ENCODE assay signal across 25 cellular contexts in genomic region chr3:178805746-178806145, GRCh38.
A peak's percentile ranks its signal among the peaks of the same experiment; 100 is the strongest.
DNase-seq lines count a peak whose midpoint lies in the region; ATAC-seq and TF ChIP-seq lines count a peak whose summit lies in the region.
"Had no signal": no experiment of that assay in that cellular context is flagged by ENCODE, and none has a peak within 500 bp of the region (broad histone marks: within the 10 kb centered on the region; RNA-seq: fewer than 3 reads in every experiment).

No MANE protein-coding gene starts in this region.

- H3K4me3 Mint-ChIP-seq in H9 = no peak overlapping the region
- H3K4me3 Mint-ChIP-seq in WTC11 = no peak overlapping the region
- H3K4me3 Mint-ChIP-seq: CD14-positive monocyte; CD4-positive, alpha-beta memory T cell; CD4-positive, CD25-positive, alpha-beta regulatory T cell; CD8-positive, alpha-beta memory T cell had no signal

- no peak overlapping the region for H3K27ac Mint-ChIP-seq in H9
- no peak overlapping the region for H3K27ac Mint-ChIP-seq in WTC11
- H3K27ac Mint-ChIP-seq: CD14-positive monocyte; CD4-positive, alpha-beta memory T cell; CD4-positive, CD25-positive, alpha-beta regulatory T cell; CD8-positive, alpha-beta memory T cell had no signal

- H3T11ph ChIP-seq in H9 (ENCODE audit: low read length) = no peak overlapping the region

- H2AFZ ChIP-seq in H9 (ENCODE audit: low read length) (no peak overlapping the region), trophoblast cell (ENCODE audit: insufficient read depth, low read length, poor library complexity) (no peak overlapping the region)

- peaks cover 8 to 14% of the 10 kb centered on the region in 2 experiments for H3K4me1 Mint-ChIP-seq in H9
- H3K4me1 Mint-ChIP-seq in WTC11 = peaks cover 22% of the 10 kb centered on the region
- H3K4me1 Mint-ChIP-seq: CD14-positive monocyte; CD4-positive, alpha-beta memory T cell; CD4-positive, CD25-positive, alpha-beta regulatory T cell; CD8-positive, alpha-beta memory T cell had no signal

- no peak overlapping the region for H3K56ac ChIP-seq in H9 (ENCODE audit: insufficient read length, low read depth, low read length)

- POLR2A ChIA-PET in WTC11 (lab: Charles Lee) = no interaction called here

- no peak overlapping the region for H4K12ac ChIP-seq in trophoblast cell (ENCODE audit: low read depth, low read length)

- no peaks in the 10 kb centered on the region for H3K36me3 ChIP-seq in trophoblast cell (ENCODE audit: control insufficient read depth in 1 of 2, insufficient read depth in 2 of 2, low read length in 2 of 2)
- no peaks in the 10 kb centered on the region for H3K36me3 ChIP-seq in effector memory CD4-positive, alpha-beta T cell (ENCODE audit: control insufficient read depth, insufficient read depth, low read length)
- H3K36me3 ChIP-seq: BE2C, BLaER1 had no signal

- no peaks in the 10 kb centered on the region for H3K27me3 ChIP-seq in H9 (ENCODE audit: insufficient read depth, low read length)
- no peaks in the 10 kb centered on the region for H3K27me3 ChIP-seq in trophoblast cell (ENCODE audit: insufficient read depth, low read length)
- H3K27me3 ChIP-seq in effector memory CD4-positive, alpha-beta T cell (replicated peaks; ENCODE audit: control insufficient read depth, insufficient read depth, low read length, poor library complexity, severe bottlenecking) = no peaks in the 10 kb centered on the region
- H3K27me3 ChIP-seq: BE2C, BLaER1 had no signal

- H3K36me3 Mint-ChIP-seq in H9 (ENCODE audit: insufficient read depth in 1 of 3, low read depth in 3 of 3) = no peaks in the 10 kb centered on the region
- H3K36me3 Mint-ChIP-seq in WTC11 = no peaks in the 10 kb centered on the region
- H3K36me3 Mint-ChIP-seq: CD14-positive monocyte; CD4-positive, alpha-beta memory T cell; CD4-positive, CD25-positive, alpha-beta regulatory T cell; CD8-positive, alpha-beta memory T cell had no signal

- CTCF ChIA-PET in WTC11 (lab: Charles Lee) = no interaction called here

- no CpG with 5 or more reads among the region's 7 CpGs for WGBS in H9 (ENCODE audit: extremely low coverage, insufficient read length, low lambda C conversion rate)
- no CpG with 5 or more reads among the region's 7 CpGs for WGBS in trophoblast cell (ENCODE audit: extremely low coverage, insufficient coverage, insufficient read length)

- H3K79me1 ChIP-seq in H9 (ENCODE audit: insufficient read depth, low read depth, low read length, poor library complexity, severe bottlenecking) (no peaks in the 10 kb centered on the region), trophoblast cell (ENCODE audit: low read length) (no peaks in the 10 kb centered on the region)

- H3K9me3 Mint-ChIP-seq in H9 = no peaks in the 10 kb centered on the region
- H3K9me3 Mint-ChIP-seq in WTC11 = no peaks in the 10 kb centered on the region
- H3K9me3 Mint-ChIP-seq: CD14-positive monocyte; CD4-positive, alpha-beta memory T cell had no signal

- H3K79me2 ChIP-seq in H9 (ENCODE audit: insufficient read depth, low read length) (no peaks in the 10 kb centered on the region; the same call in 1 of the 2 replicates), trophoblast cell (ENCODE audit: control insufficient read depth, insufficient read depth, low read length, poor library complexity) (no peaks in the 10 kb centered on the region)

- peak overlapping the region; percentile 69 for H3K23ac ChIP-seq in H9 (ENCODE audit: insufficient read length, low read depth, low read length)
- peak overlapping the region; percentile 57 for H3K23ac ChIP-seq in trophoblast cell (ENCODE audit: low read length)

- H4K8ac ChIP-seq in H9 (replicated peaks; ENCODE audit: insufficient read length, low read depth, low read length) (no peak overlapping the region), trophoblast cell (ENCODE audit: low read depth, low read length) (no peak overlapping the region)

- DNase-seq in H9 (no peak), NCI-H82 (lab: John Stamatoyannopoulos, UW) (peak; percentile 72), WTC11 (ENCODE audit: low spot score) (no peak), trophoblast cell (no peak), 8988T (no peak), NCI-H2196 treated with DMSO at 0.1 percent for 48 hours (lab: John Stamatoyannopoulos, UW; ENCODE audit: unreplicated experiment) (no peak)
- DNase-seq in effector memory CD4-positive, alpha-beta T cell = no peak
- DNase-seq: ACHN; BE2C; C1 segment of cervical spinal cord; CD4-positive, alpha-beta memory T cell; CD4-positive, CD25-positive, alpha-beta regulatory T cell; CD8-positive, alpha-beta memory T cell; COR-L47; DMS 273 treated with DMSO at 0.1 percent for 48 hours; DMS153; DMS53; DMS79; DND-41; EL; GDM1 had no signal

- H4K20me1 ChIP-seq in H9 (ENCODE audit: control insufficient read depth, insufficient read depth, insufficient read length) = no peaks in the 10 kb centered on the region
- H4K20me1 ChIP-seq: BLaER1 had no signal

- no peak overlapping the region for H2BK15ac ChIP-seq in H9 (ENCODE audit: low read depth, low read length)

- H3K27ac ChIP-seq in H9 (ENCODE audit: insufficient read length, low read depth, low read length) = no peak overlapping the region
- no peak overlapping the region for H3K27ac ChIP-seq in trophoblast cell (ENCODE audit: low read depth, low read length)
- H3K27ac ChIP-seq in effector memory CD4-positive, alpha-beta T cell (ENCODE audit: insufficient read depth, low read length, poor library complexity, severe bottlenecking) = no peak overlapping the region
- H3K27ac ChIP-seq: 22Rv1, BLaER1 had no signal

- H2BK12ac ChIP-seq in H9 (ENCODE audit: insufficient read length, low read depth, low read length) = no peak overlapping the region
- no peak overlapping the region for H2BK12ac ChIP-seq in trophoblast cell (ENCODE audit: low read length)

- H3K14ac ChIP-seq in H9 (ENCODE audit: insufficient read depth, low read length) (no peak overlapping the region), trophoblast cell (ENCODE audit: low read length) (no peak overlapping the region)

- H3K27me3 Mint-ChIP-seq in H9 (ENCODE audit: low read depth) (no peaks in the 10 kb centered on the region), WTC11 (ENCODE audit: low read depth) (no peaks in the 10 kb centered on the region)
- H3K27me3 Mint-ChIP-seq: CD4-positive, alpha-beta memory T cell; CD4-positive, CD25-positive, alpha-beta regulatory T cell; CD8-positive, alpha-beta memory T cell had no signal

- no peak overlapping the region for H4K5ac ChIP-seq in H9 (ENCODE audit: insufficient read length, low read depth, low read length)

- H3K18ac ChIP-seq in H9 (ENCODE audit: insufficient read length, low read depth, low read length) (no peak overlapping the region), trophoblast cell (ENCODE audit: low read length) (no peak overlapping the region)

- H3K4ac ChIP-seq in H9 (ENCODE audit: low read depth, low read length) = no peak overlapping the region
- H3K4ac ChIP-seq in trophoblast cell (ENCODE audit: low read depth, low read length) = no peak overlapping the region

- no peak overlapping the region for H3K4me2 ChIP-seq in H9 (ENCODE audit: insufficient read depth, insufficient read length, low read length)
- no peak overlapping the region for H3K4me2 ChIP-seq in trophoblast cell (ENCODE audit: low read length)
- H3K4me2 ChIP-seq: BLaER1 had no signal

- no peak overlapping the region for H2BK20ac ChIP-seq in H9 (ENCODE audit: low read depth, low read length, poor library complexity, severe bottlenecking)

- H3K9me3 ChIP-seq in H9 (ENCODE audit: control insufficient read depth, low read depth, low read length) (no peaks in the 10 kb centered on the region), trophoblast cell (ENCODE audit: insufficient read depth, low read depth, low read length) (no peaks in the 10 kb centered on the region)
- H3K9me3 ChIP-seq in effector memory CD4-positive, alpha-beta T cell (ENCODE audit: control insufficient read depth, low read length) = no peaks in the 10 kb centered on the region
- H3K9me3 ChIP-seq: BE2C, BLaER1 had no signal

- no peak overlapping the region for H3K9ac ChIP-seq in H9 (ENCODE audit: extremely low read depth, insufficient read length, low read length)
- H3K9ac ChIP-seq in trophoblast cell (ENCODE audit: low read length) = no peak overlapping the region
- H3K9ac ChIP-seq: BLaER1 had no signal

- TF ChIP-seq CTCF in H9 (conservative IDR thresholded peaks at IDR 0.05) (no peak), WTC11 (IDR thresholded peaks at IDR 0.05) (no peak)

- peak; percentile 43 for ATAC-seq in WTC11
- ATAC-seq: GM12878 had no signal

- H2AK5ac ChIP-seq in H9 (ENCODE audit: insufficient read length, low read length) = no peak overlapping the region
- no peak overlapping the region for H2AK5ac ChIP-seq in trophoblast cell (ENCODE audit: low read length)

- H3K4me3 ChIP-seq in trophoblast cell (ENCODE audit: low read depth, low read length) = no peak overlapping the region
- H3K4me3 ChIP-seq in effector memory CD4-positive, alpha-beta T cell (ENCODE audit: insufficient read depth, low read depth, low read length, poor library complexity, severe bottlenecking) = no peak overlapping the region
- H3K4me3 ChIP-seq: BLaER1, GM12878 had no signal

- H3K23me2 ChIP-seq in H9 (ENCODE audit: insufficient read length, low read depth, low read length, poor library complexity, severe bottlenecking) = no peaks in the 10 kb centered on the region

- H4K91ac ChIP-seq in H9 (ENCODE audit: insufficient read length, low read depth, low read length) = no peak overlapping the region
- H4K91ac ChIP-seq in trophoblast cell (ENCODE audit: low read depth, low read length) = no peak overlapping the region

- H2BK5ac ChIP-seq in H9 (ENCODE audit: insufficient read length, low read length) (no peak overlapping the region), trophoblast cell (ENCODE audit: low read depth, low read length, poor library complexity) (no peak overlapping the region)

- H3K4me1 ChIP-seq in H9 (ENCODE audit: insufficient read depth, low read length) (peaks cover 2% of the 10 kb centered on the region; the same call in 1 of the 2 replicates), trophoblast cell (ENCODE audit: control insufficient read depth in 1 of 2, insufficient read depth in 2 of 2, low read length in 2 of 2) (peaks cover 4 to 5% of the 10 kb centered on the region in 2 experiments)
- H3K4me1 ChIP-seq in effector memory CD4-positive, alpha-beta T cell (ENCODE audit: control insufficient read depth, insufficient read depth, low read length, poor library complexity, severe bottlenecking) = no peaks in the 10 kb centered on the region
- H3K4me1 ChIP-seq: BE2C, BLaER1 had no signal

- H2BK120ac ChIP-seq in H9 (ENCODE audit: low read depth, low read length, poor library complexity, severe bottlenecking) (no peak overlapping the region), trophoblast cell (ENCODE audit: insufficient read depth, low read length, poor library complexity) (no peak overlapping the region)

TF ChIP-seq in WTC11, 78 proteins besides CTCF, POLR2A, EP300 and RAD21 (continues in another document):
- TF ChIP-seq ATF1 (CRISPR knock-in tag; IDR thresholded peaks at IDR 0.05) = no peak
